In genomic region chr1:167492509-167492910, GRCh38 we compare ENCODE assay signal across 14 cellular contexts. TPM values are rescaled to one million over a fixed set of nuclear protein-coding genes. Genes with fewer than 3 reads are reported as not detected.
DNase-seq lines count a peak whose midpoint lies in the region; ATAC-seq and TF ChIP-seq lines count a peak whose summit lies in the region.
"Had no signal": no experiment of that assay in that cellular context is flagged by ENCODE, and none has a peak within 500 bp of the region (broad histone marks: within the 10 kb centered on the region; RNA-seq: fewer than 3 reads in every experiment).

No MANE protein-coding gene starts in this region.

- peaks cover 10 to 28% of the 10 kb centered on the region in 2 donors for H3K36me3 Mint-ChIP-seq in activated naive CD4-positive, alpha-beta T cell treated with anti-CD3 and anti-CD28 coated beads, Interleukin-2, amount 50 U/mL, for 72 hours

- H3K36me3 ChIP-seq in HUES48 (ENCODE audit: control insufficient read depth, insufficient read depth, low read length) = no peaks in the 10 kb centered on the region
- no peaks in the 10 kb centered on the region for H3K36me3 ChIP-seq in neuron (ENCODE audit: insufficient read depth, low read length)
- no peaks in the 10 kb centered on the region for H3K36me3 ChIP-seq in transverse colon
- H3K36me3 ChIP-seq: BLaER1 treated with 17β-estradiol and CSF1 and Interleukin-3, amounts not matched to agents 10 nM and 100 nM; breast epithelium had no signal

- H3K27ac Mint-ChIP-seq in activated naive CD4-positive, alpha-beta T cell treated with anti-CD3 and anti-CD28 coated beads, Interleukin-2, amount 50 U/mL, for 72 hours = peak overlapping the region; percentile 95 to 96

- H2AFZ ChIP-seq in neuron (ENCODE audit: low read depth, low read length) = no peak overlapping the region
- H2AFZ ChIP-seq: parathyroid adenoma had no signal

- intact Hi-C loops in transverse colon (cut with DNase I; ENCODE audit: low total_unique reads) = no loop called here

- DNase-seq in T-helper 9 cell = peak; percentile 18
- DNase-seq in activated naive CD4-positive, alpha-beta T cell treated with anti-CD3 and anti-CD28 coated beads, Interleukin-2, amount 50 U/mL, for 72 hours (ENCODE audit: low spot score in 2 of 2) = peak in 1 of 2 donors; percentile 78
- no peak for DNase-seq in transverse colon
- DNase-seq in kidney glomerular epithelial cell (lab: John Stamatoyannopoulos, UW) = no peak
- no peak for DNase-seq in kidney tubule cell (ENCODE audit: low spot score)
- DNase-seq: GF-D8, hippocampal formation had no signal

- TF ChIP-seq CTCF in transverse colon (IDR thresholded peaks at IDR 0.05) = no peak

- H3K4me1 ChIP-seq in HUES48 (ENCODE audit: control insufficient read depth, insufficient read depth, low read length) (peaks cover 33% of the 10 kb centered on the region), neuron (ENCODE audit: insufficient read depth, low read length) (peaks cover 41% of the 10 kb centered on the region), transverse colon (no peaks in the 10 kb centered on the region)
- H3K4me1 ChIP-seq: BLaER1 treated with 17β-estradiol and CSF1 and Interleukin-3, amounts not matched to agents 10 nM and 100 nM; breast epithelium; parathyroid adenoma had no signal

- H3K4me3 ChIP-seq in HUES48 (ENCODE audit: low read depth, low read length) = no peak overlapping the region
- H3K4me3 ChIP-seq in neuron (ENCODE audit: low read length) = peak overlapping the region; percentile 3
- H3K4me3 ChIP-seq in transverse colon = no peak overlapping the region
- H3K4me3 ChIP-seq: BLaER1 treated with 17β-estradiol and CSF1 and Interleukin-3, amounts not matched to agents 10 nM and 100 nM; breast epithelium had no signal

- peak overlapping the region; percentile 65 for H3K27ac ChIP-seq in HUES48 (ENCODE audit: low read depth, low read length)
- no peak overlapping the region for H3K27ac ChIP-seq in transverse colon
- H3K27ac ChIP-seq: BLaER1 treated with 17β-estradiol and CSF1 and Interleukin-3, amounts not matched to agents 10 nM and 100 nM; breast epithelium; parathyroid adenoma had no signal

- H3K27me3 ChIP-seq in HUES48 (ENCODE audit: control insufficient read depth, insufficient read depth, low read length) (no peaks in the 10 kb centered on the region; the same call in 1 of the 2 replicates), neuron (ENCODE audit: insufficient read depth, low read length) (no peaks in the 10 kb centered on the region), transverse colon (peaks cover 10% of the 10 kb centered on the region)
- H3K27me3 ChIP-seq: BLaER1 treated with 17β-estradiol and CSF1 and Interleukin-3, amounts not matched to agents 10 nM and 100 nM; breast epithelium had no signal

- H3K9me3 Mint-ChIP-seq in activated naive CD4-positive, alpha-beta T cell treated with anti-CD3 and anti-CD28 coated beads, Interleukin-2, amount 50 U/mL, for 72 hours = no peaks in the 10 kb centered on the region

- H3K9me3 ChIP-seq in HUES48 (ENCODE audit: control insufficient read depth, insufficient read depth, low read length) (no peaks in the 10 kb centered on the region), neuron (ENCODE audit: low read length) (no peaks in the 10 kb centered on the region), transverse colon (no peaks in the 10 kb centered on the region)
- H3K9me3 ChIP-seq: BLaER1 treated with 17β-estradiol and CSF1 and Interleukin-3, amounts not matched to agents 10 nM and 100 nM; breast epithelium had no signal

- 69 to 74% methylated on average over 5 of the region's 5 CpGs for WGBS in transverse colon (ENCODE audit: low coverage in 1 of 2), 2 donors

- no peak for TF ChIP-seq EP300 in transverse colon (IDR thresholded peaks at IDR 0.05; ENCODE audit: low read depth)

- no peak for TF ChIP-seq POLR2A in transverse colon (IDR thresholded peaks at IDR 0.05)

- H3K9ac ChIP-seq in HUES48 (ENCODE audit: low read depth, low read length) = no peak overlapping the region
- H3K9ac ChIP-seq: BLaER1 treated with 17β-estradiol and CSF1 and Interleukin-3, amounts not matched to agents 10 nM and 100 nM; parathyroid adenoma had no signal

- in situ Hi-C loops in transverse colon (cut with MboI; ENCODE audit: low pct_ligation_motif_present in 1 of 4, low pct_unique_long_range_greater_than_20kb in 1 of 4, low sequenced_read_pairs in 3 of 4) = no loop called here

- peak; percentile 61 to 68 for ATAC-seq in activated naive CD4-positive, alpha-beta T cell treated with anti-CD3 and anti-CD28 coated beads, Interleukin-2, amount 50 U/mL, for 72 hours
- ATAC-seq in HG02970 (IDR thresholded peaks at IDR 0.05; ENCODE audit: low FRiP score, unreplicated experiment) = no peak

RNA-seq across cellular contexts. Expression of gene CD247, which starts 25.8 kb away (rescaled TPM):
- 100 to 1,000 TPM; 118 to 158 TPM for total RNA-seq in activated naive CD4-positive, alpha-beta T cell treated with anti-CD3 and anti-CD28 coated beads, Interleukin-2, amount 50 U/mL, for 72 hours
- 1 to 10 TPM in 3 of 4 donors, not detected in 1; 1.5 to 6.4 (median 3.4) TPM for total RNA-seq in transverse colon
- total RNA-seq: lung microvascular endothelial cell had no signal

Comparison
In these comparisons a context has a peak if more than half of its experiments do, and no peak if none do; other contexts are left out.
1. RNA of gene CD247, which starts 25.8 kb away (total RNA-seq): 118 to 158 TPM in activated naive CD4-positive, alpha-beta T cell treated with anti-CD3 and anti-CD28 coated beads, Interleukin-2, amount 50 U/mL, for 72 hours; 1.5 to 6.4 TPM in transverse colon; every median in the first group is over 10 times any median in the second.